9 cellular contexts compared by ENCODE assay signal in genomic region chr7:115008465-115009114, GRCh38.
DNase-seq lines count a peak whose midpoint lies in the region; ATAC-seq and TF ChIP-seq lines count a peak whose summit lies in the region.
"Had no signal": no experiment of that assay in that cellular context is flagged by ENCODE, and none has a peak within 500 bp of the region (broad histone marks: within the 10 kb centered on the region; RNA-seq: fewer than 3 reads in every experiment).

No MANE protein-coding gene starts in this region.

- DNase-seq in GM03348 (ENCODE audit: low spot score): peak; percentile 63
- peak; percentile 21 for DNase-seq in MM.1S
- DNase-seq in fibroblast of lung (ENCODE audit: low read depth in 2 of 2): peak; percentile 76 to 82
- no peak for DNase-seq in UCSD-AML1 (lab: John Stamatoyannopoulos, UW; ENCODE audit: unreplicated experiment)
- no peak for DNase-seq in SHP77 treated with DMSO at 0.1 percent for 48 hours (lab: John Stamatoyannopoulos, UW)
- no peak for DNase-seq in stimulated activated CD4-positive, alpha-beta T cell treated with anti-CD3 and anti-CD28 coated beads, Interleukin-4, amount 100 ng/mL, for 24 hours

- H3K4me2 ChIP-seq in MM.1S (ENCODE audit: low read depth, low read length): peak overlapping the region; percentile 51
- peak overlapping the region; percentile 68 for H3K4me2 ChIP-seq in fibroblast of lung (ENCODE audit: extremely low read depth, insufficient read depth, low read length)
- H3K4me2 ChIP-seq in skeletal muscle satellite cell (ENCODE audit: low read length): peak overlapping the region; percentile 24

- H3K4me1 ChIP-seq in MM.1S (ENCODE audit: low read length) (peaks cover 24% of the 10 kb centered on the region), fibroblast of lung (ENCODE audit: control insufficient read depth, extremely low read depth, insufficient read depth, low read length) (peaks cover 8% of the 10 kb centered on the region), skeletal muscle satellite cell (ENCODE audit: control insufficient read depth, insufficient read depth, low read length) (peaks cover 21% of the 10 kb centered on the region)

- H4K20me1 ChIP-seq in MM.1S (ENCODE audit: insufficient read depth, low read length) (no peaks in the 10 kb centered on the region), fibroblast of lung (ENCODE audit: control insufficient read depth, extremely low read depth, insufficient read depth, low read length) (no peaks in the 10 kb centered on the region)

- H3K27me3 ChIP-seq in MM.1S (replicated peaks; ENCODE audit: insufficient read depth, low read length) (no peaks in the 10 kb centered on the region), fibroblast of lung (ENCODE audit: control insufficient read depth, insufficient read depth, low read length) (no peaks in the 10 kb centered on the region), skeletal muscle satellite cell (ENCODE audit: control insufficient read depth, insufficient read depth, low read length) (no peaks in the 10 kb centered on the region)

- H3K9me3 ChIP-seq in MM.1S (replicated peaks; ENCODE audit: insufficient read depth, low read length): no peaks in the 10 kb centered on the region
- no peaks in the 10 kb centered on the region for H3K9me3 ChIP-seq in fibroblast of lung (ENCODE audit: control insufficient read depth, insufficient read depth, low read depth, low read length)
- no peaks in the 10 kb centered on the region for H3K9me3 ChIP-seq in skeletal muscle satellite cell (replicated peaks; ENCODE audit: low read length)

- peaks cover 11% of the 10 kb centered on the region; the same call in 1 of the 2 replicates for H3F3A ChIP-seq in MM.1S (ENCODE audit: insufficient read depth, low read length)

- H3K36me3 ChIP-seq in MM.1S (replicated peaks; ENCODE audit: insufficient read depth, low read length) (no peaks in the 10 kb centered on the region), fibroblast of lung (ENCODE audit: control insufficient read depth, insufficient read depth, low read length) (no peaks in the 10 kb centered on the region), skeletal muscle satellite cell (ENCODE audit: insufficient read depth, low read length) (peaks cover 4% of the 10 kb centered on the region)

- TF ChIP-seq CTCF in MM.1S (IDR thresholded peaks at IDR 0.05; ENCODE audit: low read length): no peak
- no peak for TF ChIP-seq CTCF in fibroblast of lung (conservative IDR thresholded peaks at IDR 0.05 in 1 of 2, IDR thresholded peaks at IDR 0.05 in 1 of 2; ENCODE audit: low read depth in 1 of 2, low read length in 2 of 2)

- no peak overlapping the region; the same call in 1 of the 2 replicates for H3K9ac ChIP-seq in MM.1S (ENCODE audit: low read length)
- no peak overlapping the region for H3K9ac ChIP-seq in fibroblast of lung (ENCODE audit: insufficient read depth, low read length)
- no peak overlapping the region for H3K9ac ChIP-seq in skeletal muscle satellite cell (ENCODE audit: low read depth, low read length)

- H3K79me2 ChIP-seq in MM.1S (ENCODE audit: low read length): peaks cover 68% of the 10 kb centered on the region
- H3K79me2 ChIP-seq in fibroblast of lung (ENCODE audit: control insufficient read depth, insufficient read depth, low read length): peaks cover 11% of the 10 kb centered on the region

- no peaks in the 10 kb centered on the region for H3K9me2 ChIP-seq in MM.1S (replicated peaks; ENCODE audit: insufficient read depth, low read length)

- peak overlapping the region; percentile 43; the same call in 1 of the 2 replicates for H3K27ac ChIP-seq in MM.1S (ENCODE audit: low read length)
- H3K27ac ChIP-seq in fibroblast of lung (ENCODE audit: insufficient read depth, low read length): peak overlapping the region; percentile 63

- H3K4me3 ChIP-seq in MM.1S (ENCODE audit: low read length) (peak overlapping the region; percentile 3; the same call in 1 of the 2 replicates), fibroblast of lung (replicated peaks in 1 of 4; ENCODE audit: control extremely low read depth in 1 of 4, insufficient read depth in 1 of 4, low read depth in 3 of 4, low read length in 4 of 4) (no peak overlapping the region), skeletal muscle satellite cell (ENCODE audit: low read length) (no peak overlapping the region)

- peak; percentile 49 for ATAC-seq in GM21619 (IDR thresholded peaks at IDR 0.05; ENCODE audit: unreplicated experiment)
- ATAC-seq: HCT116 had no signal

- H2AFZ ChIP-seq in MM.1S (ENCODE audit: low read length): no peak overlapping the region
- peak overlapping the region; percentile 10 for H2AFZ ChIP-seq in fibroblast of lung (ENCODE audit: low read length)

Comparison
In these comparisons a context has a peak if more than half of its experiments do, and no peak if none do; other contexts are left out.
1. DNase-seq: peak in GM03348 (single experiment), MM.1S (single experiment) and fibroblast of lung (2 of 2); none in UCSD-AML1 (single experiment), SHP77 treated with DMSO at 0.1 percent for 48 hours (single experiment) and stimulated activated CD4-positive, alpha-beta T cell treated with anti-CD3 and anti-CD28 coated beads, Interleukin-4, amount 100 ng/mL, for 24 hours (single experiment).
2. Peak in every context shown above with its lines, with median percentiles within 50 percentile points of each other: H3K4me2 ChIP-seq.